1 cellular context compared by ENCODE assay signal in genomic region chr17:59287887-59288286, GRCh38.
TF ChIP-seq lines count a peak whose summit lies in the region.

No MANE protein-coding gene starts in this region.

TF ChIP-seq in SK-N-SH, 30 proteins besides CTCF, POLR2A, EP300 and RAD21 (continued from another document):
- TF ChIP-seq REST (IDR thresholded peaks at IDR 0.05; ENCODE audit: low read depth, low read length): no peak
- no peak for TF ChIP-seq TEAD4 (IDR thresholded peaks at IDR 0.05; ENCODE audit: borderline replicate concordance, insufficient read depth)
- TF ChIP-seq YY1 (IDR thresholded peaks at IDR 0.05; ENCODE audit: low read depth): no peak
- TF ChIP-seq RFX5 (IDR thresholded peaks at IDR 0.05; ENCODE audit: low read length): no peak
